2 cellular contexts compared by ENCODE assay signal in genomic region chr11:47775240-47775869, GRCh38.
TF ChIP-seq lines count a peak whose summit lies in the region.

No MANE protein-coding gene starts in this region.

TF ChIP-seq in HCT116, 20 proteins besides CTCF, POLR2A, EP300 and RAD21:
- TF ChIP-seq EZH2 (IDR thresholded peaks at IDR 0.05) = no peak
- TF ChIP-seq TCF7L2 (IDR thresholded peaks at IDR 0.05; ENCODE audit: borderline replicate concordance, extremely low read depth, insufficient read depth, insufficient read length) = no peak
- TF ChIP-seq ZNF274 (IDR thresholded peaks at IDR 0.05; ENCODE audit: low read depth, low read length) = no peak
- TF ChIP-seq ATF3 (IDR thresholded peaks at IDR 0.05) = no peak
- TF ChIP-seq EZH2phosphoT487 (IDR thresholded peaks at IDR 0.05; ENCODE audit: borderline replicate concordance) = no peak
- TF ChIP-seq REST (IDR thresholded peaks at IDR 0.05; ENCODE audit: low read depth) = no peak
- no peak for TF ChIP-seq POLR2AphosphoS5 (IDR thresholded peaks at IDR 0.05; ENCODE audit: low read depth, low read length)
- no peak for TF ChIP-seq FOSL1 (IDR thresholded peaks at IDR 0.05; ENCODE audit: low read depth)
- no peak for TF ChIP-seq ZFX (IDR thresholded peaks at IDR 0.05)
- no peak for TF ChIP-seq ELF1 (IDR thresholded peaks at IDR 0.05; ENCODE audit: borderline replicate concordance, low read depth)

TF ChIP-seq in WTC11, 78 proteins besides CTCF, POLR2A, EP300 and RAD21 (continued from another document):
- TF ChIP-seq JUN (CRISPR knock-in tag; IDR thresholded peaks at IDR 0.05) (no peak), ZNF219 (CRISPR knock-in tag; IDR thresholded peaks at IDR 0.05; ENCODE audit: borderline replicate concordance) (no peak), CBFB (CRISPR knock-in tag; IDR thresholded peaks at IDR 0.05; ENCODE audit: low read depth) (no peak), STAT6 (CRISPR knock-in tag; conservative IDR thresholded peaks at IDR 0.05; ENCODE audit: low read depth) (no peak), HMGA2 (CRISPR knock-in tag; IDR thresholded peaks at IDR 0.05) (no peak), ETV6 (CRISPR knock-in tag; IDR thresholded peaks at IDR 0.05) (no peak), NFE2L1 (CRISPR knock-in tag; IDR thresholded peaks at IDR 0.05) (no peak)
TF ChIP-seq in WTC11: peak in this region for 0.
